17 cellular contexts compared by ENCODE assay signal in genomic region chr3:33119891-33120290, GRCh38. TPM values are rescaled to one million over a fixed set of nuclear protein-coding genes. Genes with fewer than 3 reads are reported as not detected.
A peak's percentile ranks its signal among the peaks of the same experiment; 100 is the strongest.
DNase-seq lines count a peak whose midpoint lies in the region; ATAC-seq and TF ChIP-seq lines count a peak whose summit lies in the region.
"Had no signal": no experiment of that assay in that cellular context is flagged by ENCODE, and none has a peak within 500 bp of the region (broad histone marks: within the 10 kb centered on the region; RNA-seq: fewer than 3 reads in every experiment).

No MANE protein-coding gene starts in this region.

- H3K9me3 Mint-ChIP-seq in dendritic cell treated with granulocyte-macrophage colony-stimulating factor and Interleukin-4, amounts not matched to agents 40 ng/mL and 50 ng/mL, for 4 days, result no peaks in the 10 kb centered on the region
- no peaks in the 10 kb centered on the region for H3K9me3 Mint-ChIP-seq in memory B cell

- no peak for TF ChIP-seq POLR2A in thyroid gland (IDR thresholded peaks at IDR 0.05)

- H3K36me3 ChIP-seq in thyroid gland, result peaks cover 8 to 18% of the 10 kb centered on the region in 2 donors

- peak overlapping the region; percentile 4 for H3K27ac Mint-ChIP-seq in dendritic cell treated with granulocyte-macrophage colony-stimulating factor and Interleukin-4, amounts not matched to agents 40 ng/mL and 50 ng/mL, for 4 days
- peak overlapping the region; percentile 2 for H3K27ac Mint-ChIP-seq in memory B cell
- H3K27ac Mint-ChIP-seq: B cell had no signal

- 35 to 38% methylated on average over 2 to 3 of the region's 3 CpGs for WGBS in thyroid gland, 2 donors

- peaks cover 59% of the 10 kb centered on the region for H3K4me1 Mint-ChIP-seq in dendritic cell treated with granulocyte-macrophage colony-stimulating factor and Interleukin-4, amounts not matched to agents 40 ng/mL and 50 ng/mL, for 4 days (ENCODE audit: low read depth)
- peaks cover 10% of the 10 kb centered on the region for H3K4me1 Mint-ChIP-seq in memory B cell

- H3K4me3 Mint-ChIP-seq in dendritic cell treated with granulocyte-macrophage colony-stimulating factor and Interleukin-4, amounts not matched to agents 40 ng/mL and 50 ng/mL, for 4 days, result no peak overlapping the region
- no peak overlapping the region for H3K4me3 Mint-ChIP-seq in memory B cell
- H3K4me3 Mint-ChIP-seq: B cell had no signal

- no peak overlapping the region for H3K4me3 ChIP-seq in thyroid gland (replicated peaks in 1 of 3)
- H3K4me3 ChIP-seq: Peyer's patch had no signal

- H3K27me3 Mint-ChIP-seq in dendritic cell treated with granulocyte-macrophage colony-stimulating factor and Interleukin-4, amounts not matched to agents 40 ng/mL and 50 ng/mL, for 4 days, result no peaks in the 10 kb centered on the region
- no peaks in the 10 kb centered on the region for H3K27me3 Mint-ChIP-seq in memory B cell
- H3K27me3 Mint-ChIP-seq: B cell had no signal

- intact Hi-C loops in Right ventricle myocardium superior (cut with DNase I) (no loop called here), cardiac septum (cut with DNase I) (loop anchor here (5.0 to 10.0 kb wide), 2 partner anchors 322 to 675 kb away; partner anchors contain the start of genes PDCD6IP and UBP1), thyroid gland (cut with DNase I) (no loop called here), sciatic nerve (cut with DNase I) (no loop called here)
- intact Hi-C loops in dendritic cell treated with granulocyte-macrophage colony-stimulating factor and Interleukin-4, amounts not matched to agents 40 ng/mL and 50 ng/mL, for 4 days (cut with micrococcal nuclease), result no loop called here

- H3K4me1 ChIP-seq in thyroid gland, result peaks cover 17 to 36% of the 10 kb centered on the region in 2 donors

- DNase-seq in Right ventricle myocardium superior (peak; percentile 55), cardiac septum (ENCODE audit: low spot score) (no peak), memory B cell (ENCODE audit: low spot score in 2 of 2) (no peak), thyroid gland (peak; percentile 58 to 64), sciatic nerve (ENCODE audit: low spot score) (no peak)
- DNase-seq in activated CD4-positive, alpha-beta T cell treated with anti-CD3 and anti-CD28 coated beads, Interleukin-2, amount 50 U/mL, for 48 hours, result no peak
- DNase-seq: COR-L47, DMS 273 treated with DMSO at 0.1 percent for 48 hours, DND-41, H7, NCI-H1105, NCI-H1694, NCI-H2081 treated with DMSO at 0.1 percent for 48 hours, Peyer's patch had no signal

- H3K27me3 ChIP-seq in thyroid gland, result no peaks in the 10 kb centered on the region
- H3K27me3 ChIP-seq: Peyer's patch had no signal

- H3K27ac ChIP-seq in thyroid gland, result peak overlapping the region; percentile 2 to 53 (median 14)
- H3K27ac ChIP-seq: Peyer's patch had no signal

- TF ChIP-seq CTCF in thyroid gland (IDR thresholded peaks at IDR 0.05), result no peak

- no peaks in the 10 kb centered on the region for H3K9me3 ChIP-seq in thyroid gland
- H3K9me3 ChIP-seq: Peyer's patch had no signal

- peaks cover 80% of the 10 kb centered on the region for H3K36me3 Mint-ChIP-seq in dendritic cell treated with granulocyte-macrophage colony-stimulating factor and Interleukin-4, amounts not matched to agents 40 ng/mL and 50 ng/mL, for 4 days (ENCODE audit: low read depth)
- H3K36me3 Mint-ChIP-seq in memory B cell, result peaks cover 22% of the 10 kb centered on the region

- ATAC-seq in Right ventricle myocardium superior (ENCODE audit: poor library complexity) (peak; percentile 24), memory B cell (ENCODE audit: low read depth) (no peak), sciatic nerve (no peak), HG03439 (IDR thresholded peaks at IDR 0.05; ENCODE audit: unreplicated experiment) (no peak)

RNA-seq across cellular contexts. Expression of gene CRTAP, which starts 6.1 kb away (rescaled TPM):
- total RNA-seq in Right ventricle myocardium superior (80.7 TPM), cardiac septum (91.7 TPM), thyroid gland (100 to 1,000 TPM; 241 to 504 (median 300) TPM), sciatic nerve (245 TPM)

RNA-seq across cellular contexts. Expression of gene GLB1, which starts 22.9 kb away (rescaled TPM):
- 17.6 TPM for total RNA-seq in Right ventricle myocardium superior
- 20.5 TPM for total RNA-seq in cardiac septum
- 100 to 1,000 TPM in 2 of 4 donors, 10 to 100 TPM in 2; 67.3 to 157 (median 96.5) TPM for total RNA-seq in thyroid gland
- 33.8 TPM for total RNA-seq in sciatic nerve

RNA-seq across cellular contexts. Expression of gene TMPPE, which starts 22.9 kb away (rescaled TPM):
- total RNA-seq in Right ventricle myocardium superior, result 2.9 TPM
- 5.4 TPM for total RNA-seq in cardiac septum
- 10 to 100 TPM in 3 of 4 donors, 1 to 10 TPM in 1; 8.3 to 19.5 (median 15.7) TPM for total RNA-seq in thyroid gland
- 6.2 TPM for total RNA-seq in sciatic nerve

Comparison
In these comparisons a context has a peak if more than half of its experiments do, and no peak if none do; other contexts are left out.
1. DNase-seq: peak in Right ventricle myocardium superior (single experiment) and thyroid gland (2 of 2); none in cardiac septum (single experiment), memory B cell (0 of 2), sciatic nerve (single experiment) and activated CD4-positive, alpha-beta T cell treated with anti-CD3 and anti-CD28 coated beads, Interleukin-2, amount 50 U/mL, for 48 hours (0 of 2).